8 cellular contexts compared by ENCODE assay signal in genomic region chr5:178232124-178232919, GRCh38. TPM values are rescaled to one million over a fixed set of nuclear protein-coding genes. Genes with fewer than 3 reads are reported as not detected.
DNase-seq lines count a peak whose midpoint lies in the region; ATAC-seq and TF ChIP-seq lines count a peak whose summit lies in the region.

Gene PHYKPL, minus strand, starts transcription at chr5:178232802. Its CDS starts 252 bp downstream, at chr5:178232550.

- H3K79me1 ChIP-seq in trophoblast cell (ENCODE audit: low read length), result peaks cover 9% of the 10 kb centered on the region

- H3K9ac ChIP-seq in HUES6 (ENCODE audit: low read length) (peak within 1 kb of the TSS; percentile 87), SU-DHL-6 (ENCODE audit: low read length) (peak within 1 kb of the TSS; percentile 89), trophoblast cell (ENCODE audit: low read length) (peak within 1 kb of the TSS; percentile 92)

- H2BK5ac ChIP-seq in trophoblast cell (ENCODE audit: low read depth, low read length, poor library complexity), result peak within 1 kb of the TSS; percentile 75

- no peak within 1 kb of the TSS for H3K23ac ChIP-seq in trophoblast cell (ENCODE audit: low read length)

- peak within 1 kb of the TSS; percentile 96 for H3K14ac ChIP-seq in trophoblast cell (ENCODE audit: low read length)

- peaks cover 38% of the 10 kb centered on the region for H3K36me3 ChIP-seq in HUES6 (ENCODE audit: control insufficient read depth, insufficient read depth, low read length)
- no peaks in the 10 kb centered on the region; the same call in 1 of the 2 replicates for H3K36me3 ChIP-seq in SU-DHL-6 (ENCODE audit: low read length)
- peaks cover 22 to 33% of the 10 kb centered on the region in 2 experiments for H3K36me3 ChIP-seq in trophoblast cell (ENCODE audit: control insufficient read depth in 1 of 2, insufficient read depth in 2 of 2, low read length in 2 of 2)

- peak within 1 kb of the TSS; percentile 68 for H3K4ac ChIP-seq in trophoblast cell (ENCODE audit: low read depth, low read length)

- peak within 1 kb of the TSS; percentile 97 for H4K8ac ChIP-seq in trophoblast cell (ENCODE audit: low read depth, low read length)

- H2BK12ac ChIP-seq in trophoblast cell (ENCODE audit: low read length), result peak within 1 kb of the TSS; percentile 55

- H3K9me3 ChIP-seq in HUES6 (ENCODE audit: control insufficient read depth, insufficient read depth, low read depth, low read length) (no peaks in the 10 kb centered on the region), SU-DHL-6 (ENCODE audit: insufficient read depth, low read length) (no peaks in the 10 kb centered on the region), trophoblast cell (ENCODE audit: insufficient read depth, low read depth, low read length) (peaks cover 1% of the 10 kb centered on the region)

- H3K4me3 ChIP-seq in HUES6 (ENCODE audit: low read depth, low read length) (peak within 1 kb of the TSS; percentile 74), SU-DHL-6 (ENCODE audit: insufficient read depth, low read length, poor library complexity, severe bottlenecking) (peak within 1 kb of the TSS; percentile 78), trophoblast cell (ENCODE audit: low read depth, low read length) (peak within 1 kb of the TSS; percentile 86)

- H3K4me2 ChIP-seq in SU-DHL-6 (ENCODE audit: low read depth, low read length, poor library complexity, severe bottlenecking), result peak within 1 kb of the TSS; percentile 88
- H3K4me2 ChIP-seq in trophoblast cell (ENCODE audit: low read length), result peak within 1 kb of the TSS; percentile 81

- H3K4me1 ChIP-seq in HUES6 (ENCODE audit: control insufficient read depth, insufficient read depth, low read length) (peaks cover 21% of the 10 kb centered on the region), trophoblast cell (ENCODE audit: control insufficient read depth in 1 of 2, insufficient read depth in 2 of 2, low read length in 2 of 2) (peaks cover 11 to 13% of the 10 kb centered on the region in 2 experiments)

- no peak for TF ChIP-seq CTCF in SU-DHL-6 (IDR thresholded peaks at IDR 0.05; ENCODE audit: insufficient read depth, low read length, poor library complexity, severe bottlenecking)

- peak within 1 kb of the TSS; percentile 72 for H2AK5ac ChIP-seq in trophoblast cell (ENCODE audit: low read length)

- H4K91ac ChIP-seq in trophoblast cell (ENCODE audit: low read depth, low read length), result peak within 1 kb of the TSS; percentile 95

- peak within 1 kb of the TSS; percentile 94 for H4K12ac ChIP-seq in trophoblast cell (ENCODE audit: low read depth, low read length)

- H4K20me1 ChIP-seq in SU-DHL-6 (ENCODE audit: low read depth, low read length), result no peaks in the 10 kb centered on the region

- intact Hi-C loops in Right ventricle myocardium superior (cut with DNase I), result no loop called here

- H3K27me3 ChIP-seq in HUES6 (ENCODE audit: control insufficient read depth, insufficient read depth, low read length) (no peaks in the 10 kb centered on the region), SU-DHL-6 (ENCODE audit: low read length) (no peaks in the 10 kb centered on the region), trophoblast cell (ENCODE audit: insufficient read depth, low read length) (no peaks in the 10 kb centered on the region)

- peak within 1 kb of the TSS; percentile 77 for H3K18ac ChIP-seq in trophoblast cell (ENCODE audit: low read length)

- ATAC-seq in GM21423 (IDR thresholded peaks at IDR 0.05; ENCODE audit: unreplicated experiment) (peak; percentile 60), Right ventricle myocardium superior (ENCODE audit: poor library complexity) (peak; percentile 80)

- H3K9me2 ChIP-seq in SU-DHL-6 (replicated peaks; ENCODE audit: insufficient read depth, low read length), result no peaks in the 10 kb centered on the region

- peak within 1 kb of the TSS; percentile 91 for H2BK120ac ChIP-seq in trophoblast cell (ENCODE audit: insufficient read depth, low read length, poor library complexity)

- WGBS in trophoblast cell (ENCODE audit: extremely low coverage, insufficient coverage, insufficient read length), result no CpG with 5 or more reads among the region's 102 CpGs

- peaks cover 17% of the 10 kb centered on the region for H3F3A ChIP-seq in SU-DHL-6 (ENCODE audit: insufficient read depth)

- DNase-seq in EL (peak; percentile 76), Right ventricle myocardium superior (peak; percentile 86), trophoblast cell (peak; percentile 59 to 63), ureter (ENCODE audit: low spot score) (peak; percentile 71)
- peak; percentile 24 for DNase-seq in activated naive CD8-positive, alpha-beta T cell treated with anti-CD3 and anti-CD28 coated beads, Interleukin-2, amount 50 U/mL, for 16 hours (ENCODE audit: low read depth, low spot score)

- peak within 1 kb of the TSS; percentile 72 for H3K27ac ChIP-seq in HUES6 (ENCODE audit: low read depth, low read length)
- H3K27ac ChIP-seq in SU-DHL-6 (ENCODE audit: low read depth, low read length), result peak within 1 kb of the TSS; percentile 75
- H3K27ac ChIP-seq in trophoblast cell (ENCODE audit: low read depth, low read length), result peak within 1 kb of the TSS; percentile 70

- peak within 1 kb of the TSS; percentile 89 for H2AFZ ChIP-seq in SU-DHL-6 (ENCODE audit: low read depth, low read length, severe bottlenecking)
- H2AFZ ChIP-seq in trophoblast cell (ENCODE audit: insufficient read depth, low read length, poor library complexity), result peak within 1 kb of the TSS; percentile 97

- H3K79me2 ChIP-seq in SU-DHL-6 (ENCODE audit: insufficient read depth, low read length) (peaks cover 27% of the 10 kb centered on the region), trophoblast cell (ENCODE audit: control insufficient read depth, insufficient read depth, low read length, poor library complexity) (peaks cover 9% of the 10 kb centered on the region)

RNA-seq across cellular contexts. Expression of gene PHYKPL, which starts in this region (rescaled TPM):
- 34.4 TPM for total RNA-seq in Right ventricle myocardium superior
- polyA plus RNA-seq in trophoblast cell (2013), result 12.4 and 12.8 TPM in 2 replicates
- total RNA-seq in ureter, result 132 TPM

Comparison
In these comparisons a context has a peak if more than half of its experiments do, and no peak if none do; other contexts are left out.
1. Peak in every context shown above with its lines: DNase-seq, ATAC-seq, H3K4me3 ChIP-seq and H3K27ac ChIP-seq.
2. DNase-seq: peak in every context shown above with its lines; median percentile 86 in Right ventricle myocardium superior; 76 in EL; 71 in ureter; 61 in trophoblast cell; 24 in activated naive CD8-positive, alpha-beta T cell treated with anti-CD3 and anti-CD28 coated beads, Interleukin-2, amount 50 U/mL, for 16 hours.